12 cellular contexts compared by ENCODE assay signal in genomic region chr1:90800012-90800717, GRCh38.
"Had no signal": no experiment of that assay in that cellular context is flagged by ENCODE, and none has a peak within 500 bp of the region (broad histone marks: within the 10 kb centered on the region; RNA-seq: fewer than 3 reads in every experiment).

No MANE protein-coding gene starts in this region.

- H3K4me1 ChIP-seq: colonic mucosa, esophagus squamous epithelium, foreskin keratinocyte, parathyroid adenoma, thyroid gland, uterus had no signal

- H3K79me2 ChIP-seq: parathyroid adenoma had no signal

- H3K27ac Mint-ChIP-seq: activated CD4-positive, alpha-beta T cell treated with anti-CD3 and anti-CD28 coated beads for 36 hours; activated CD8-positive, alpha-beta T cell treated with anti-CD3 and anti-CD28 coated beads for 36 hours had no signal

- H3K4me1 Mint-ChIP-seq: activated CD4-positive, alpha-beta T cell treated with anti-CD3 and anti-CD28 coated beads for 36 hours had no signal

- DNase-seq: activated CD4-positive, alpha-beta T cell treated with anti-CD3 and anti-CD28 coated beads for 36 hours; activated CD8-positive, alpha-beta memory T cell treated with anti-CD3 and anti-CD28 coated beads, Interleukin-2, amount 50 U/mL, for 4 hours; activated CD8-positive, alpha-beta T cell treated with anti-CD3 and anti-CD28 coated beads for 36 hours; colonic mucosa; esophagus squamous epithelium; foreskin keratinocyte; kidney; thyroid gland; uterus had no signal

- H3K4me3 ChIP-seq: colonic mucosa, esophagus squamous epithelium, skin epidermis, thyroid gland, uterus had no signal

- H3K36me3 ChIP-seq: colonic mucosa, esophagus squamous epithelium, thyroid gland, uterus had no signal

- H3K4me3 Mint-ChIP-seq: activated CD4-positive, alpha-beta T cell treated with anti-CD3 and anti-CD28 coated beads for 36 hours; activated CD8-positive, alpha-beta T cell treated with anti-CD3 and anti-CD28 coated beads for 36 hours; neural crest cell had no signal

- H3K9me3 ChIP-seq: colonic mucosa, esophagus squamous epithelium, thyroid gland, uterus had no signal

- H2AFZ ChIP-seq: parathyroid adenoma had no signal

- H3K9ac ChIP-seq: parathyroid adenoma had no signal

- H3K27me3 ChIP-seq: colonic mucosa, foreskin keratinocyte, thyroid gland, uterus had no signal

- H3K27ac ChIP-seq: colonic mucosa, esophagus squamous epithelium, foreskin keratinocyte, parathyroid adenoma, skin epidermis, thyroid gland, uterus had no signal

- H3K9me3 Mint-ChIP-seq: activated CD8-positive, alpha-beta T cell treated with anti-CD3 and anti-CD28 coated beads for 36 hours had no signal
